9 cellular contexts compared by ENCODE assay signal in the genomic region with DNA sequence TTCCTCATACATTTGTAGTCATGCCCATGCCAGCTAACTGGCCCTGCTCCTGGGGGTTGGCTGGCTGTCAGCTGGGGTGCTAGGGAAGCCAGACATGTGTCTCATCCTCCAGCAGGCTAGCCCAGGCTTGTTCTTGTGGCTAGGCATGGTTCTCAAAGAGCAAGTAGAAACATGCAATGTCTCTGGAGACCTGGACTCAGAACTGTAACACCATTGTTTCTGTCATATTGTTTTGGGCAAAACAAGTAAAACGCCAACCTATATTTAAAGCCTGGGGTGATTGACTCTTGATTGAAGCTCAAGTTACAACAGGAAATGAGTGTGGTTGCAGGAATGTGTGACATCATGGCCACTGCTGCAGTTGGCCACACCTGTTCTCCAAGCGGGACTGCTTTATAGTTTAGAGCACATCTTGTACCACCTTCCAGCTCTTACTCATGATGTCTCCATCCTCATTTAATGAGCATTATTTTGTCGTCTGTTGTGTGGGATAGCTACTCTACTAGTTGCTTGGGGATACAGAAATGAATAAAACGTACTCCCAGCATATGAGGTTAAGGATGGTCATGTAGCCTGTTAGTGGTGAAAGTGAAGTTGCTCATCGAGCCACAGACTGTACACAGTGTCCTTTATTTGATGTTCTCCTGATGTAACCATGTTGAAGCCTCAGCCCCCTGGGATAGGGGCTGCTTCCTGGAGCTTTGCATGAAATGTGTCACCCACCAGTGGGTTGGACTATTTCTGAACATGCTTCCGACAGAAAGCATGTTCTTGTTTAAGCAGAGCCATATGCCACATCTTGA.
DNase-seq lines count a peak whose midpoint lies in the region; ATAC-seq and TF ChIP-seq lines count a peak whose summit lies in the region.
"Had no signal": no experiment of that assay in that cellular context is flagged by ENCODE, and none has a peak within 500 bp of the region (broad histone marks: within the 10 kb centered on the region; RNA-seq: fewer than 3 reads in every experiment).

No MANE protein-coding gene starts in this region.

- H3K4me3 ChIP-seq in OCI-LY3 (ENCODE audit: low read length) (peak overlapping the region; percentile 34), smooth muscle cell (no peak overlapping the region)

- peak; percentile 30 for DNase-seq in DMS 273 (lab: John Stamatoyannopoulos, UW; ENCODE audit: unreplicated experiment)
- DNase-seq in DMS 273 treated with DMSO at 0.1 percent for 48 hours (lab: John Stamatoyannopoulos, UW) = no peak
- no peak for DNase-seq in smooth muscle cell (lab: John Stamatoyannopoulos, UW; ENCODE audit: unreplicated experiment)
- DNase-seq in NCI-H82 treated with DMSO at 0.1 percent for 48 hours (lab: John Stamatoyannopoulos, UW; ENCODE audit: unreplicated experiment) = no peak
- DNase-seq in naive thymus-derived CD8-positive, alpha-beta T cell = no peak
- DNase-seq in stimulated activated naive CD8-positive, alpha-beta T cell treated with anti-CD3 and anti-CD28 coated beads, Interleukin-15, Interleukin-2, amounts not matched to agents 100 U/mL and 50 U/mL, for 24 hours = no peak

- H3K79me2 ChIP-seq in OCI-LY3 (ENCODE audit: low read length) (no peaks in the 10 kb centered on the region), smooth muscle cell (ENCODE audit: low read depth) (no peaks in the 10 kb centered on the region)

- peaks cover 3% of the 10 kb centered on the region for H3K36me3 ChIP-seq in OCI-LY3 (replicated peaks; ENCODE audit: low read depth, low read length)
- H3K36me3 ChIP-seq in smooth muscle cell (ENCODE audit: low read depth) = no peaks in the 10 kb centered on the region

- POLR2A ChIA-PET in naive thymus-derived CD8-positive, alpha-beta T cell (lab: Charles Lee) = no interaction called here

- H4K20me1 ChIP-seq in OCI-LY3 (ENCODE audit: insufficient read depth, low read length) (no peaks in the 10 kb centered on the region), smooth muscle cell (ENCODE audit: low read depth) (no peaks in the 10 kb centered on the region)

- peaks cover 0 to 9% (median 0%) of the 10 kb centered on the region in 9 donors for H3K9me3 Mint-ChIP-seq in naive thymus-derived CD8-positive, alpha-beta T cell

- WGBS in smooth muscle cell (ENCODE audit: low lambda C conversion rate) = 59% methylated on average over 6 of the region's 6 CpGs

- peak overlapping the region; percentile 46; the same call in 1 of the 2 replicates for H2AFZ ChIP-seq in OCI-LY3 (ENCODE audit: low read depth, low read length)
- H2AFZ ChIP-seq in smooth muscle cell (ENCODE audit: low read depth) = no peak overlapping the region

- peak; percentile 85 for ATAC-seq in HG03097 (IDR thresholded peaks at IDR 0.05; ENCODE audit: low FRiP score, unreplicated experiment)
- ATAC-seq in naive thymus-derived CD8-positive, alpha-beta T cell = no peak
- ATAC-seq in stimulated activated naive CD8-positive, alpha-beta T cell treated with anti-CD3 and anti-CD28 coated beads, Interleukin-15, Interleukin-2, amounts not matched to agents 100 U/mL and 50 U/mL, for 24 hours = no peak

- H3K27me3 Mint-ChIP-seq in naive thymus-derived CD8-positive, alpha-beta T cell = peaks cover 7 to 46% (median 8%) of the 10 kb centered on the region in 5 donors

- peak overlapping the region; percentile 73 for H3K27ac ChIP-seq in OCI-LY3 (ENCODE audit: low read length)
- peak overlapping the region; percentile 39 for H3K27ac ChIP-seq in smooth muscle cell (ENCODE audit: low read depth)
- H3K27ac ChIP-seq: 22Rv1 had no signal

- H3K27me3 ChIP-seq in OCI-LY3 (ENCODE audit: low read depth, low read length) = no peaks in the 10 kb centered on the region
- H3K27me3 ChIP-seq in smooth muscle cell (ENCODE audit: low read depth) = no peaks in the 10 kb centered on the region

- H3K4me1 Mint-ChIP-seq in naive thymus-derived CD8-positive, alpha-beta T cell = no peaks in the 10 kb centered on the region

- H3K9ac ChIP-seq in OCI-LY3 (ENCODE audit: low read length) = peak overlapping the region; percentile 21; the same call in 1 of the 2 replicates
- no peak overlapping the region for H3K9ac ChIP-seq in smooth muscle cell (ENCODE audit: low read depth)

- TF ChIP-seq CTCF in OCI-LY3 (IDR thresholded peaks at IDR 0.05; ENCODE audit: low read depth, low read length) = no peak
- no peak for TF ChIP-seq CTCF in smooth muscle cell (IDR thresholded peaks at IDR 0.05; ENCODE audit: borderline replicate concordance, insufficient read depth, poor library complexity, severe bottlenecking)

- H3K9me3 ChIP-seq in OCI-LY3 (ENCODE audit: insufficient read depth, low read length) (no peaks in the 10 kb centered on the region), smooth muscle cell (replicated peaks; ENCODE audit: low read depth) (no peaks in the 10 kb centered on the region)

- H3K4me1 ChIP-seq in OCI-LY3 (ENCODE audit: low read length) (peaks cover 28% of the 10 kb centered on the region), smooth muscle cell (ENCODE audit: low read depth) (no peaks in the 10 kb centered on the region)

- no peaks in the 10 kb centered on the region for H3F3A ChIP-seq in smooth muscle cell (ENCODE audit: low read depth)

- H3K4me3 Mint-ChIP-seq in naive thymus-derived CD8-positive, alpha-beta T cell = no peak overlapping the region

- no peaks in the 10 kb centered on the region for H3K36me3 Mint-ChIP-seq in naive thymus-derived CD8-positive, alpha-beta T cell

- H3K27ac Mint-ChIP-seq in naive thymus-derived CD8-positive, alpha-beta T cell = no peak overlapping the region

- H3K4me2 ChIP-seq in OCI-LY3 (ENCODE audit: low read length) = peak overlapping the region; percentile 50
- H3K4me2 ChIP-seq in smooth muscle cell = no peak overlapping the region
